Comparison of ENCODE assay signal across 8 cellular contexts in genomic region chr16:88737298-88738166, GRCh38. TPM values are rescaled to one million over a fixed set of nuclear protein-coding genes. Genes with fewer than 3 reads are reported as not detected.
DNase-seq lines count a peak whose midpoint lies in the region; ATAC-seq and TF ChIP-seq lines count a peak whose summit lies in the region.

No MANE protein-coding gene starts in this region.

- H3K27me3 ChIP-seq in MG63: no peaks in the 10 kb centered on the region
- no peaks in the 10 kb centered on the region for H3K27me3 ChIP-seq in breast epithelium

- H3K36me3 ChIP-seq in MG63: peaks cover 4% of the 10 kb centered on the region
- peaks cover 7% of the 10 kb centered on the region for H3K36me3 ChIP-seq in breast epithelium

- no peak overlapping the region for H3K27ac ChIP-seq in breast epithelium

- no peak for TF ChIP-seq POLR2A in breast epithelium (IDR thresholded peaks at IDR 0.05)

- H3K9me3 ChIP-seq in MG63 (no peaks in the 10 kb centered on the region), breast epithelium (no peaks in the 10 kb centered on the region)

- peak; percentile 84 to 99 (median 99) for TF ChIP-seq CTCF in breast epithelium (IDR thresholded peaks at IDR 0.05)

- DNase-seq in AG20443 (ENCODE audit: low spot score) (peak; percentile 90), MG63 (peak; percentile 56), breast epithelium (ENCODE audit: low spot score in 2 of 2) (peak; percentile 64 to 83), kidney tubule cell (ENCODE audit: low spot score) (peak; percentile 56)
- peak; percentile 22 to 57 (median 37) for DNase-seq in activated CD4-positive, CD25-positive, alpha-beta regulatory T cell (lab: John Stamatoyannopoulos, UW)
- DNase-seq in stimulated activated CD4-positive, alpha-beta T cell treated with anti-CD3 and anti-CD28 coated beads, Interleukin-4, amount 100 ng/mL, for 4 hours: peak; percentile 40 to 66

- H3K4me3 ChIP-seq in MG63: no peak overlapping the region
- no peak overlapping the region for H3K4me3 ChIP-seq in breast epithelium

- intact Hi-C loops in breast epithelium (cut with DNase I; ENCODE audit: low total_unique reads): no loop called here

- ATAC-seq in GM18520 (IDR thresholded peaks at IDR 0.05; ENCODE audit: unreplicated experiment) (peak; percentile 51), GM19397 (IDR thresholded peaks at IDR 0.05; ENCODE audit: unreplicated experiment) (no peak)

- H3K4me1 ChIP-seq in breast epithelium: peaks cover 0 to 4% of the 10 kb centered on the region in 2 donors

RNA-seq across cellular contexts. Expression of gene CTU2, which starts 31.2 kb away (rescaled TPM):
- 13.6 and 16.8 TPM in 2 replicates for total RNA-seq in MG63 (2014; rRNA removed; shearing (Covaris generic); ENCODE audit: low replicate concordance)
- total RNA-seq in breast epithelium: 1 to 10 TPM; 7.3 to 8.2 (median 7.8) TPM

RNA-seq across cellular contexts. Expression of gene RNF166, which starts 31.3 kb away (rescaled TPM):
- 16.5 and 20.2 TPM in 2 replicates for total RNA-seq in MG63 (2014; rRNA removed; shearing (Covaris generic); ENCODE audit: low replicate concordance)
- 10 to 100 TPM; 19.2 to 22.0 (median 21.9) TPM for total RNA-seq in breast epithelium

RNA-seq across cellular contexts. Expression of gene PIEZO1, which starts 47.5 kb away (rescaled TPM):
- 77.6 and 88.5 TPM in 2 replicates for total RNA-seq in MG63 (2014; rRNA removed; shearing (Covaris generic); ENCODE audit: low replicate concordance)
- 100 to 1,000 TPM in 2 of 3 donors, 10 to 100 TPM in 1; 90.7 to 181 (median 135) TPM for total RNA-seq in breast epithelium

RNA-seq across cellular contexts. Expression of gene SNAI3, which starts 51.2 kb away (rescaled TPM):
- not detected in 2 replicates for total RNA-seq in MG63 (2014; rRNA removed; shearing (Covaris generic); ENCODE audit: low replicate concordance)
- under 1 TPM; 0.66 to 0.96 (median 0.73) TPM for total RNA-seq in breast epithelium

Comparison
In these comparisons a context has a peak if more than half of its experiments do, and no peak if none do; other contexts are left out.
1. DNase-seq: peak in every context shown above with its lines; median percentile 90 in AG20443; 74 in breast epithelium; 56 in MG63; 56 in kidney tubule cell; 53 in stimulated activated CD4-positive, alpha-beta T cell treated with anti-CD3 and anti-CD28 coated beads, Interleukin-4, amount 100 ng/mL, for 4 hours; 37 in activated CD4-positive, CD25-positive, alpha-beta regulatory T cell.